24 cellular contexts compared by ENCODE assay signal in the genomic region with DNA sequence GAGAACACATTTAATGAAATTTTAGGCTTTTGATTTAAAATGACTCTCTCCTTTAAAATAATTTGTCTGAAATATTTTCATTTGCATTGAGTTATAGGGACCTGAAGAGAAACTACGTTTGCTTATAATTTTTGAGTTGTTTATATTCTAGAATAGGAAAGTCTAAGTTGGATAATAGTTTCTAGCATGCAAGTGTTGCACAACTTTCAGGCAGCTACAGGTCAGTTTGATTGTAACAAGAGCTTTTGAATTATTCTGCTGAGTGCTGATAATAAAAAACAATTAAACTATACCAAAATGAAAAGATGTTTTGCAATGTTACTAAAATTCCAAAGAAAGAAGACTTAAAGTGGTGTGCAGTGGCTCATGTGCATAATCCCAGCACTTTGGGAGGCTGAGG.
A peak's percentile ranks its signal among the peaks of the same experiment; 100 is the strongest.
DNase-seq lines count a peak whose midpoint lies in the region; ATAC-seq and TF ChIP-seq lines count a peak whose summit lies in the region.
"Had no signal": no experiment of that assay in that cellular context is flagged by ENCODE, and none has a peak within 500 bp of the region (broad histone marks: within the 10 kb centered on the region; RNA-seq: fewer than 3 reads in every experiment).

No MANE protein-coding gene starts in this region.

- H3K9ac ChIP-seq in HCT116 (ENCODE audit: low read length) = no peak overlapping the region
- no peak overlapping the region for H3K9ac ChIP-seq in adipocyte (ENCODE audit: low read length)
- H3K9ac ChIP-seq: BLaER1 treated with 17β-estradiol and CSF1 and Interleukin-3, amounts not matched to agents 10 nM and 100 nM; GM23248 had no signal

- intact Hi-C loops in HCT116 (cut with micrococcal nuclease) = no loop called here

- CTCF ChIA-PET in HCT116 (lab: Charles Lee) = no interaction called here
- CTCF ChIA-PET in activated CD8-positive, alpha-beta memory T cell treated with anti-CD3 and anti-CD28 coated beads, Interleukin-2, amount 10 ng/mL, durations not matched to agents 7 days and 5 days (lab: Charles Lee) = no interaction called here

- H3K4me1 Mint-ChIP-seq in activated CD8-positive, alpha-beta memory T cell treated with anti-CD3 and anti-CD28 coated beads, Interleukin-2, amount 10 ng/mL, durations not matched to agents 7 days and 5 days = no peaks in the 10 kb centered on the region
- H3K4me1 Mint-ChIP-seq: CD14-positive monocyte; CD8-positive, alpha-beta memory T cell had no signal

- H3K27me3 ChIP-seq in HCT116 (ENCODE audit: insufficient read depth, low read length) (no peaks in the 10 kb centered on the region), adipocyte (replicated peaks; ENCODE audit: control insufficient read depth, insufficient read depth, low read length) (no peaks in the 10 kb centered on the region)
- H3K27me3 ChIP-seq: BE2C; BLaER1 treated with 17β-estradiol and CSF1 and Interleukin-3, amounts not matched to agents 10 nM and 100 nM had no signal

- H3K9me2 ChIP-seq in HCT116 (ENCODE audit: insufficient read depth) = no peaks in the 10 kb centered on the region; the same call in 1 of the 2 replicates

- no peaks in the 10 kb centered on the region for H3K27me3 Mint-ChIP-seq in activated CD8-positive, alpha-beta memory T cell treated with anti-CD3 and anti-CD28 coated beads, Interleukin-2, amount 10 ng/mL, durations not matched to agents 7 days and 5 days
- H3K27me3 Mint-ChIP-seq: CD4-positive, alpha-beta T cell; CD8-positive, alpha-beta memory T cell had no signal

- no TSS peak for BruUV-seq in HCT116 (replicated peaks; lab: Mats Ljungman, UMichigan)

- H3K4me3 Mint-ChIP-seq in activated CD8-positive, alpha-beta memory T cell treated with anti-CD3 and anti-CD28 coated beads, Interleukin-2, amount 10 ng/mL, durations not matched to agents 7 days and 5 days = no peak overlapping the region
- H3K4me3 Mint-ChIP-seq: CD14-positive monocyte; CD4-positive, alpha-beta T cell; CD8-positive, alpha-beta memory T cell; HFFc6 had no signal

- no peak overlapping the region for H3K4me2 ChIP-seq in HCT116 (ENCODE audit: low read length)
- H3K4me2 ChIP-seq: A549; BLaER1 treated with 17β-estradiol and CSF1 and Interleukin-3, amounts not matched to agents 10 nM and 100 nM had no signal

- H3K4me3 ChIP-seq in HCT116 (replicated peaks in 1 of 2; ENCODE audit: low read depth in 1 of 2, low read length in 2 of 2) (no peak overlapping the region), adipocyte (ENCODE audit: low read length) (no peak overlapping the region), fibroblast of pulmonary artery (replicated peaks; ENCODE audit: low read depth, low read length) (no peak overlapping the region)
- H3K4me3 ChIP-seq: A549; BLaER1 treated with 17β-estradiol and CSF1 and Interleukin-3, amounts not matched to agents 10 nM and 100 nM; GM12878; GM23248 had no signal

- no peaks in the 10 kb centered on the region for H3K9me3 ChIP-seq in HCT116 (ENCODE audit: control insufficient read depth in 1 of 2, insufficient read depth in 1 of 2, low read depth in 1 of 2, low read length in 2 of 2)
- no peaks in the 10 kb centered on the region for H3K9me3 ChIP-seq in adipocyte (ENCODE audit: control insufficient read depth, low read length)
- H3K9me3 ChIP-seq: A549; BE2C; BLaER1 treated with 17β-estradiol and CSF1 and Interleukin-3, amounts not matched to agents 10 nM and 100 nM had no signal

- RAD21 ChIA-PET in HCT116 (lab: Charles Lee; ENCODE audit: low non-redundant PET in 1 of 2, low total read pairs in 2 of 2, uncharacterized antibody in 2 of 2, unreplicated experiment in 2 of 2) = no interaction called here

- H2AFZ ChIP-seq in HCT116 (ENCODE audit: low read depth, low read length, poor library complexity, severe bottlenecking) = peak overlapping the region; percentile 49
- H2AFZ ChIP-seq: GM23248 had no signal

- POLR2A ChIA-PET in HCT116 (lab: Charles Lee) = no interaction called here

- no peak overlapping the region for H3K27ac Mint-ChIP-seq in activated CD8-positive, alpha-beta memory T cell treated with anti-CD3 and anti-CD28 coated beads, Interleukin-2, amount 10 ng/mL, durations not matched to agents 7 days and 5 days
- H3K27ac Mint-ChIP-seq: CD14-positive monocyte; CD4-positive, alpha-beta T cell; CD8-positive, alpha-beta memory T cell; HFFc6 had no signal

- H3K36me3 Mint-ChIP-seq in activated CD8-positive, alpha-beta memory T cell treated with anti-CD3 and anti-CD28 coated beads, Interleukin-2, amount 10 ng/mL, durations not matched to agents 7 days and 5 days = no peaks in the 10 kb centered on the region
- H3K36me3 Mint-ChIP-seq: CD14-positive monocyte; CD8-positive, alpha-beta memory T cell had no signal

- H4K20me1 ChIP-seq in HCT116 (ENCODE audit: insufficient read depth) = no peaks in the 10 kb centered on the region
- H4K20me1 ChIP-seq: BLaER1 treated with 17β-estradiol and CSF1 and Interleukin-3, amounts not matched to agents 10 nM and 100 nM had no signal

- no peak for TF ChIP-seq RAD21 in HCT116 (IDR thresholded peaks at IDR 0.05; ENCODE audit: low read depth)

- H3K27ac ChIP-seq in HCT116 (ENCODE audit: low read depth, low read length) = no peak overlapping the region
- H3K27ac ChIP-seq: A549; BLaER1 treated with 17β-estradiol and CSF1 and Interleukin-3, amounts not matched to agents 10 nM and 100 nM; GM23248 had no signal

- no peak for ATAC-seq in HCT116
- ATAC-seq in activated CD8-positive, alpha-beta memory T cell treated with anti-CD3 and anti-CD28 coated beads, Interleukin-2, amount 10 ng/mL, durations not matched to agents 7 days and 5 days = no peak
- ATAC-seq: A549, GM12878 had no signal

- DNase-seq in HCT116 (ENCODE audit: low read depth, low spot score) (no peak), adipocyte (ENCODE audit: low read depth) (peak; percentile 53), fibroblast of pulmonary artery (ENCODE audit: low read depth) (peak; percentile 48), iris pigment epithelial cell (ENCODE audit: low read depth) (peak; percentile 63), dedifferentiated amniotic fluid mesenchymal stem cell (ENCODE audit: extremely low spot score) (no peak), NCI-H1436 treated with DMSO at 0.1 percent for 48 hours (lab: John Stamatoyannopoulos, UW) (no peak)
- DNase-seq in activated CD8-positive, alpha-beta memory T cell treated with anti-CD3 and anti-CD28 coated beads, Interleukin-2, amount 10 ng/mL, durations not matched to agents 7 days and 5 days = no peak
- DNase-seq: 8988T; ACHN; AML-193; BE2C; CD4-positive, alpha-beta T cell; CD8-positive, alpha-beta memory T cell; DMS 273 treated with DMSO at 0.1 percent for 48 hours; DMS79; EL; GDM1; GM23248; H7; HFFc6 had no signal

- TF ChIP-seq CTCF in HCT116 (IDR thresholded peaks at IDR 0.05 in 2 of 3, conservative IDR thresholded peaks at IDR 0.05 in 1 of 3; ENCODE audit: borderline replicate concordance in 1 of 3, insufficient read depth in 1 of 3, low read depth in 2 of 3, low read length in 2 of 3) (no peak), fibroblast of pulmonary artery (IDR thresholded peaks at IDR 0.05; ENCODE audit: low read length, missing control alignments) (no peak)

- H3K4me1 ChIP-seq in HCT116 (ENCODE audit: control insufficient read depth in 1 of 2, insufficient read depth in 2 of 2, low read length in 2 of 2) (no peaks in the 10 kb centered on the region), adipocyte (ENCODE audit: control insufficient read depth, insufficient read depth, low read length) (peaks cover 28% of the 10 kb centered on the region)
- H3K4me1 ChIP-seq: BE2C; BLaER1 treated with 17β-estradiol and CSF1 and Interleukin-3, amounts not matched to agents 10 nM and 100 nM had no signal

- TF ChIP-seq POLR2A in HCT116 (IDR thresholded peaks at IDR 0.05; ENCODE audit: borderline replicate concordance, extremely low read depth, insufficient read depth, insufficient read length) = no peak

- H3K36me3 ChIP-seq in HCT116 (ENCODE audit: control insufficient read depth in 1 of 2, insufficient read depth in 2 of 2, low read length in 2 of 2) (no peaks in the 10 kb centered on the region), adipocyte (ENCODE audit: control insufficient read depth, insufficient read depth, low read length, severe bottlenecking) (no peaks in the 10 kb centered on the region)
- H3K36me3 ChIP-seq: BE2C; BLaER1 treated with 17β-estradiol and CSF1 and Interleukin-3, amounts not matched to agents 10 nM and 100 nM had no signal

- no peaks in the 10 kb centered on the region for H3K79me2 ChIP-seq in HCT116 (ENCODE audit: insufficient read depth, low read length)

- H3K9me3 Mint-ChIP-seq in activated CD8-positive, alpha-beta memory T cell treated with anti-CD3 and anti-CD28 coated beads, Interleukin-2, amount 10 ng/mL, durations not matched to agents 7 days and 5 days (ENCODE audit: low read depth) = no peaks in the 10 kb centered on the region
- H3K9me3 Mint-ChIP-seq: HFFc6 had no signal

TF ChIP-seq in HCT116, 20 proteins besides CTCF, POLR2A, EP300 and RAD21:
- TF ChIP-seq ZFX (IDR thresholded peaks at IDR 0.05) (no peak), SRF (IDR thresholded peaks at IDR 0.05; ENCODE audit: low read depth) (no peak), SP1 (IDR thresholded peaks at IDR 0.05; ENCODE audit: low read depth) (no peak), ZNF274 (IDR thresholded peaks at IDR 0.05; ENCODE audit: low read depth, low read length) (no peak), TCF7L2 (IDR thresholded peaks at IDR 0.05; ENCODE audit: borderline replicate concordance, extremely low read depth, insufficient read depth, insufficient read length) (no peak), YY1 (IDR thresholded peaks at IDR 0.05; ENCODE audit: extremely low read depth, insufficient replicate concordance, low read depth, low read length) (no peak), FOSL1 (IDR thresholded peaks at IDR 0.05; ENCODE audit: low read depth) (no peak), ATF3 (IDR thresholded peaks at IDR 0.05) (no peak), MAX (IDR thresholded peaks at IDR 0.05) (no peak), JUND (IDR thresholded peaks at IDR 0.05) (no peak)
TF ChIP-seq in HCT116: peak in this region for 0.

Comparison
In these comparisons a context has a peak if more than half of its experiments do, and no peak if none do; other contexts are left out.
1. DNase-seq: peak in adipocyte (single experiment), fibroblast of pulmonary artery (single experiment) and iris pigment epithelial cell (single experiment); none in HCT116 (single experiment), dedifferentiated amniotic fluid mesenchymal stem cell (single experiment), activated CD8-positive, alpha-beta memory T cell treated with anti-CD3 and anti-CD28 coated beads, Interleukin-2, amount 10 ng/mL, durations not matched to agents 7 days and 5 days (single experiment) and NCI-H1436 treated with DMSO at 0.1 percent for 48 hours (single experiment).